Comparison of ENCODE assay signal across 8 cellular contexts in genomic region chr2:86372641-86373502, GRCh38. TPM values are rescaled to one million over a fixed set of nuclear protein-coding genes. Genes with fewer than 3 reads are reported as not detected.
A peak's percentile ranks its signal among the peaks of the same experiment; 100 is the strongest.
DNase-seq lines count a peak whose midpoint lies in the region; ATAC-seq and TF ChIP-seq lines count a peak whose summit lies in the region.

No MANE protein-coding gene starts in this region.

- H3K36me3 ChIP-seq in adrenal gland (replicated peaks in 1 of 2) (no peaks in the 10 kb centered on the region), iPS DF 6.9 (ENCODE audit: control insufficient read depth, insufficient read depth, low read length) (no peaks in the 10 kb centered on the region), tibial nerve (no peaks in the 10 kb centered on the region)

- intact Hi-C loops in adrenal gland (cut with DNase I) = no loop called here

- peak; percentile 39 to 74 (median 62) for TF ChIP-seq CTCF in adrenal gland (IDR thresholded peaks at IDR 0.05)
- peak in 4 of 5 experiments; percentile 23 to 44 (median 30) for TF ChIP-seq CTCF in tibial nerve (IDR thresholded peaks at IDR 0.05)

- H3K27ac ChIP-seq in adrenal gland = no peak overlapping the region
- no peak overlapping the region for H3K27ac ChIP-seq in iPS DF 6.9 (ENCODE audit: low read length)
- no peak overlapping the region for H3K27ac ChIP-seq in tibial nerve

- 29 to 50% (median 44%) methylated on average over 4 of the region's 4 CpGs for WGBS in adrenal gland, 4 donors
- no CpG with 5 or more reads among the region's 4 CpGs for WGBS in iPS DF 6.9 (ENCODE audit: insufficient coverage, insufficient read length)
- WGBS in tibial nerve, 2 donors = 41 to 43% methylated on average over 4 of the region's 4 CpGs

- TF ChIP-seq EP300 in tibial nerve (IDR thresholded peaks at IDR 0.05) = no peak

- H3K27me3 ChIP-seq in adrenal gland (no peaks in the 10 kb centered on the region), iPS DF 6.9 (ENCODE audit: control insufficient read depth, insufficient read depth, low read length) (no peaks in the 10 kb centered on the region), tibial nerve (no peaks in the 10 kb centered on the region)

- DNase-seq in NCI-H2196 (lab: John Stamatoyannopoulos, UW; ENCODE audit: unreplicated experiment) (peak; percentile 3), NCI-H2196 treated with DMSO at 0.1 percent for 48 hours (lab: John Stamatoyannopoulos, UW; ENCODE audit: unreplicated experiment) (no peak), NAMALWA (ENCODE audit: low spot score) (peak; percentile 39), adrenal gland (peak; percentile 44 to 77 (median 61)), iPS DF 6.9 (ENCODE audit: low read depth, low spot score) (peak; percentile 45), tibial nerve (ENCODE audit: low spot score in 2 of 2) (no peak)

- ATAC-seq in HG02763 (IDR thresholded peaks at IDR 0.05; ENCODE audit: unreplicated experiment) = no peak
- no peak for ATAC-seq in GM18870 (IDR thresholded peaks at IDR 0.05; ENCODE audit: unreplicated experiment)

- H3K9me3 ChIP-seq in adrenal gland (replicated peaks in 1 of 3) (no peaks in the 10 kb centered on the region), iPS DF 6.9 (ENCODE audit: control insufficient read depth, insufficient read depth, low read length) (0 out of 2 replicates have a peak, but pooled peaks cover 2% of the 10 kb centered on the region), tibial nerve (peaks cover 0 to 8% (median 0%) of the 10 kb centered on the region in 4 donors)

- H3K4me3 ChIP-seq in adrenal gland = no peak overlapping the region
- no peak overlapping the region for H3K4me3 ChIP-seq in iPS DF 6.9 (ENCODE audit: low read length)
- H3K4me3 ChIP-seq in tibial nerve = no peak overlapping the region

- peaks cover 3 to 7% of the 10 kb centered on the region in 2 donors for H3K4me1 ChIP-seq in adrenal gland (replicated peaks in 1 of 2)
- no peaks in the 10 kb centered on the region for H3K4me1 ChIP-seq in iPS DF 6.9 (ENCODE audit: control insufficient read depth, insufficient read depth, low read length)
- peaks cover 0 to 8% (median 1%) of the 10 kb centered on the region in 4 donors for H3K4me1 ChIP-seq in tibial nerve

- TF ChIP-seq POLR2A in adrenal gland (IDR thresholded peaks at IDR 0.05) = no peak
- no peak for TF ChIP-seq POLR2A in tibial nerve (IDR thresholded peaks at IDR 0.05)

RNA-seq across cellular contexts. Expression of gene REEP1, which starts 35.4 kb away (rescaled TPM):
- total RNA-seq in adrenal gland (1 to 10 TPM in 7 of 8 donors, under 1 TPM in 1; 0.36 to 5.8 (median 3.1) TPM), tibial nerve (1 to 10 TPM in 3 of 4 donors, under 1 TPM in 1; 0.39 to 3.3 (median 1.7) TPM)
- 1 to 10 TPM; 1.7 to 4.9 (median 2.1) TPM for polyA plus RNA-seq in adrenal gland

Comparison
In these comparisons a context has a peak if more than half of its experiments do, and no peak if none do; other contexts are left out.
1. DNase-seq: peak in NCI-H2196 (single experiment), NAMALWA (single experiment), adrenal gland (7 of 7) and iPS DF 6.9 (single experiment); none in NCI-H2196 treated with DMSO at 0.1 percent for 48 hours (single experiment) and tibial nerve (0 of 2).